1 cellular context compared by ENCODE assay signal in the genomic region with DNA sequence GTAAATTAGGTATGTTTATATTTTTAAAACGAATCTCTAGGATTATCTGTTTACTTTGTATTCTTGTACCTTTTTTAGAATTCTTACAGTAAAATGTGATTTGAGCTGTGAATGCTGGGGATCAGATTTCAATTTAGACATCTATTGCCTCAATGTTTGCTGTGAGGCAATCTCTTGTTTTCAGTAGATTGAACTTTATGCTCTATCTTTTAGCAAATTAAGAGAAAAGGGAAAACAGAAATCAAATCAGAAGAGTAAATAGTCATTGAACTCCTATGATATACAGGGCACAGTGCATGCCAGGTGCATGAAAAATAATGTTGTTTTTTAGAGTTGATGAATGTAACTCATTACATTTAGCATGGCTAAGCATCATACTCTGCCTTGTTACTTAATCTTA.
TF ChIP-seq lines count a peak whose summit lies in the region.

No MANE protein-coding gene starts in this region.

TF ChIP-seq in HepG2, 621 proteins besides CTCF, POLR2A, EP300 and RAD21 (continued from another document and continues in another):
- TF ChIP-seq ZNF710 (CRISPR knock-in tag; IDR thresholded peaks at IDR 0.05; ENCODE audit: borderline replicate concordance) (peak; percentile 48; the same call in 1 of the 2 replicates), ZNF724P (CRISPR knock-in tag; IDR thresholded peaks at IDR 0.05; ENCODE audit: borderline replicate concordance) (no peak), MAF1 (CRISPR knock-in tag; IDR thresholded peaks at IDR 0.05; ENCODE audit: borderline replicate concordance) (no peak), ZC3H13 (CRISPR knock-in tag; IDR thresholded peaks at IDR 0.05) (no peak), SKI (IDR thresholded peaks at IDR 0.05; ENCODE audit: partially characterized antibody) (peak; percentile 73), SOX6 (IDR thresholded peaks at IDR 0.05) (no peak), SOX6 (CRISPR knock-in tag; IDR thresholded peaks at IDR 0.05) (peak; percentile 92), ZNF800 (CRISPR knock-in tag; IDR thresholded peaks at IDR 0.05) (peak; percentile 69; the same call in 1 of the 2 replicates), THAP8 (CRISPR knock-in tag; IDR thresholded peaks at IDR 0.05; ENCODE audit: borderline replicate concordance) (no peak), PPARG (CRISPR knock-in tag; conservative IDR thresholded peaks at IDR 0.05) (peak; percentile 96), STAG1 (CRISPR knock-in tag; IDR thresholded peaks at IDR 0.05) (no peak), TARDBP (CRISPR knock-in tag; IDR thresholded peaks at IDR 0.05) (peak; percentile 89; the same call in 1 of the 2 replicates), ZNF709 (CRISPR knock-in tag; IDR thresholded peaks at IDR 0.05) (no peak), SMARCE1 (IDR thresholded peaks at IDR 0.05; ENCODE audit: borderline replicate concordance) (peak; percentile 12; the same call in 1 of the 2 replicates), ZSCAN25 (CRISPR knock-in tag; IDR thresholded peaks at IDR 0.05) (no peak), SIX4 (CRISPR knock-in tag; IDR thresholded peaks at IDR 0.05) (peak; percentile 100), FOXM1 (CRISPR knock-in tag; IDR thresholded peaks at IDR 0.05) (no peak), ARHGAP35 (CRISPR knock-in tag; IDR thresholded peaks at IDR 0.05; ENCODE audit: borderline replicate concordance) (no peak), TEAD3 (CRISPR knock-in tag; optimal IDR thresholded peaks at IDR 0.05; ENCODE audit: borderline replicate concordance) (peak; percentile 41), MEF2D (CRISPR knock-in tag; IDR thresholded peaks at IDR 0.05) (peak; percentile 74; the same call in 1 of the 2 replicates), LCORL (IDR thresholded peaks at IDR 0.05) (0 out of 2 replicates have a peak, but pooled peaks have one; percentile 33), LCORL (CRISPR knock-in tag; IDR thresholded peaks at IDR 0.05) (peak; percentile 58; the same call in 1 of the 2 replicates), ELF3 (CRISPR knock-in tag; IDR thresholded peaks at IDR 0.05) (peak; percentile 85), KLF16 (CRISPR knock-in tag; IDR thresholded peaks at IDR 0.05) (peak in 1 of 2 experiments; percentile 95; a peak in 2 of 4 replicates), HBP1 (CRISPR knock-in tag; IDR thresholded peaks at IDR 0.05; ENCODE audit: low read depth) (no peak), ZNF232 (CRISPR knock-in tag; IDR thresholded peaks at IDR 0.05; ENCODE audit: borderline replicate concordance) (no peak), DMAP1 (CRISPR knock-in tag; IDR thresholded peaks at IDR 0.05) (peak; percentile 43; the same call in 1 of the 2 replicates), POGZ (CRISPR knock-in tag; IDR thresholded peaks at IDR 0.05) (0 out of 2 replicates have a peak, but pooled peaks have one; percentile 59), ZBTB33 (CRISPR knock-in tag; IDR thresholded peaks at IDR 0.05) (no peak), ZNF713 (CRISPR knock-in tag; IDR thresholded peaks at IDR 0.05) (no peak), ESRRA (CRISPR knock-in tag; IDR thresholded peaks at IDR 0.05; ENCODE audit: low read depth) (0 out of 2 replicates have a peak, but pooled peaks have one; percentile 31), ZFAT (CRISPR knock-in tag; conservative IDR thresholded peaks at IDR 0.05) (0 out of 2 replicates have a peak, but pooled peaks have one; percentile 25), ZNF564 (CRISPR knock-in tag; IDR thresholded peaks at IDR 0.05) (no peak), ZNF570 (CRISPR knock-in tag; IDR thresholded peaks at IDR 0.05; ENCODE audit: borderline replicate concordance) (no peak), NR2C2 (CRISPR knock-in tag; IDR thresholded peaks at IDR 0.05; ENCODE audit: borderline replicate concordance) (peak; percentile 65; the same call in 1 of the 2 replicates), ZNF225 (CRISPR knock-in tag; IDR thresholded peaks at IDR 0.05) (no peak), ZNF296 (CRISPR knock-in tag; conservative IDR thresholded peaks at IDR 0.05) (no peak), YEATS2 (CRISPR knock-in tag; IDR thresholded peaks at IDR 0.05; ENCODE audit: borderline replicate concordance) (no peak), ARID2 (CRISPR knock-in tag; IDR thresholded peaks at IDR 0.05; ENCODE audit: borderline replicate concordance) (no peak), ARNT2 (CRISPR knock-in tag; IDR thresholded peaks at IDR 0.05; ENCODE audit: low read depth) (no peak), ZMAT3 (CRISPR knock-in tag; conservative IDR thresholded peaks at IDR 0.05) (peak; percentile 72; the same call in 1 of the 2 replicates), SAP130 (CRISPR knock-in tag; IDR thresholded peaks at IDR 0.05; ENCODE audit: low read depth) (peak; percentile 85), ZNF788 (CRISPR knock-in tag; IDR thresholded peaks at IDR 0.05; ENCODE audit: borderline replicate concordance) (no peak)
- TF ChIP-seq, protein P1, sequence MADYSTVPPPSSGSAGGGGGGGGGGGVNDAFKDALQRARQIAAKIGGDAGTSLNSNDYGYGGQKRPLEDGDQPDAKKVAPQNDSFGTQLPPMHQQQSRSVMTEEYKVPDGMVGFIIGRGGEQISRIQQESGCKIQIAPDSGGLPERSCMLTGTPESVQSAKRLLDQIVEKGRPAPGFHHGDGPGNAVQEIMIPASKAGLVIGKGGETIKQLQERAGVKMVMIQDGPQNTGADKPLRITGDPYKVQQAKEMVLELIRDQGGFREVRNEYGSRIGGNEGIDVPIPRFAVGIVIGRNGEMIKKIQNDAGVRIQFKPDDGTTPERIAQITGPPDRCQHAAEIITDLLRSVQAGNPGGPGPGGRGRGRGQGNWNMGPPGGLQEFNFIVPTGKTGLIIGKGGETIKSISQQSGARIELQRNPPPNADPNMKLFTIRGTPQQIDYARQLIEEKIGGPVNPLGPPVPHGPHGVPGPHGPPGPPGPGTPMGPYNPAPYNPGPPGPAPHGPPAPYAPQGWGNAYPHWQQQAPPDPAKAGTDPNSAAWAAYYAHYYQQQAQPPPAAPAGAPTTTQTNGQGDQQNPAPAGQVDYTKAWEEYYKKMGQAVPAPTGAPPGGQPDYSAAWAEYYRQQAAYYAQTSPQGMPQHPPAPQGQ (CRISPR knock-in tag; IDR thresholded peaks at IDR 0.05; ENCODE audit: borderline replicate concordance) = 0 out of 2 replicates have a peak, but pooled peaks have one; percentile 69
- TF ChIP-seq, protein P2, sequence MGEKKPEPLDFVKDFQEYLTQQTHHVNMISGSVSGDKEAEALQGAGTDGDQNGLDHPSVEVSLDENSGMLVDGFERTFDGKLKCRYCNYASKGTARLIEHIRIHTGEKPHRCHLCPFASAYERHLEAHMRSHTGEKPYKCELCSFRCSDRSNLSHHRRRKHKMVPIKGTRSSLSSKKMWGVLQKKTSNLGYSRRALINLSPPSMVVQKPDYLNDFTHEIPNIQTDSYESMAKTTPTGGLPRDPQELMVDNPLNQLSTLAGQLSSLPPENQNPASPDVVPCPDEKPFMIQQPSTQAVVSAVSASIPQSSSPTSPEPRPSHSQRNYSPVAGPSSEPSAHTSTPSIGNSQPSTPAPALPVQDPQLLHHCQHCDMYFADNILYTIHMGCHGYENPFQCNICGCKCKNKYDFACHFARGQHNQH (CRISPR knock-in tag; IDR thresholded peaks at IDR 0.05) = peak; percentile 41; the same call in 1 of the 2 replicates
- TF ChIP-seq, protein P3, sequence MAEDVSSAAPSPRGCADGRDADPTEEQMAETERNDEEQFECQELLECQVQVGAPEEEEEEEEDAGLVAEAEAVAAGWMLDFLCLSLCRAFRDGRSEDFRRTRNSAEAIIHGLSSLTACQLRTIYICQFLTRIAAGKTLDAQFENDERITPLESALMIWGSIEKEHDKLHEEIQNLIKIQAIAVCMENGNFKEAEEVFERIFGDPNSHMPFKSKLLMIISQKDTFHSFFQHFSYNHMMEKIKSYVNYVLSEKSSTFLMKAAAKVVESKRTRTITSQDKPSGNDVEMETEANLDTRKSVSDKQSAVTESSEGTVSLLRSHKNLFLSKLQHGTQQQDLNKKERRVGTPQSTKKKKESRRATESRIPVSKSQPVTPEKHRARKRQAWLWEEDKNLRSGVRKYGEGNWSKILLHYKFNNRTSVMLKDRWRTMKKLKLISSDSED (CRISPR knock-in tag; IDR thresholded peaks at IDR 0.05) = no peak
- TF ChIP-seq, protein P4, sequence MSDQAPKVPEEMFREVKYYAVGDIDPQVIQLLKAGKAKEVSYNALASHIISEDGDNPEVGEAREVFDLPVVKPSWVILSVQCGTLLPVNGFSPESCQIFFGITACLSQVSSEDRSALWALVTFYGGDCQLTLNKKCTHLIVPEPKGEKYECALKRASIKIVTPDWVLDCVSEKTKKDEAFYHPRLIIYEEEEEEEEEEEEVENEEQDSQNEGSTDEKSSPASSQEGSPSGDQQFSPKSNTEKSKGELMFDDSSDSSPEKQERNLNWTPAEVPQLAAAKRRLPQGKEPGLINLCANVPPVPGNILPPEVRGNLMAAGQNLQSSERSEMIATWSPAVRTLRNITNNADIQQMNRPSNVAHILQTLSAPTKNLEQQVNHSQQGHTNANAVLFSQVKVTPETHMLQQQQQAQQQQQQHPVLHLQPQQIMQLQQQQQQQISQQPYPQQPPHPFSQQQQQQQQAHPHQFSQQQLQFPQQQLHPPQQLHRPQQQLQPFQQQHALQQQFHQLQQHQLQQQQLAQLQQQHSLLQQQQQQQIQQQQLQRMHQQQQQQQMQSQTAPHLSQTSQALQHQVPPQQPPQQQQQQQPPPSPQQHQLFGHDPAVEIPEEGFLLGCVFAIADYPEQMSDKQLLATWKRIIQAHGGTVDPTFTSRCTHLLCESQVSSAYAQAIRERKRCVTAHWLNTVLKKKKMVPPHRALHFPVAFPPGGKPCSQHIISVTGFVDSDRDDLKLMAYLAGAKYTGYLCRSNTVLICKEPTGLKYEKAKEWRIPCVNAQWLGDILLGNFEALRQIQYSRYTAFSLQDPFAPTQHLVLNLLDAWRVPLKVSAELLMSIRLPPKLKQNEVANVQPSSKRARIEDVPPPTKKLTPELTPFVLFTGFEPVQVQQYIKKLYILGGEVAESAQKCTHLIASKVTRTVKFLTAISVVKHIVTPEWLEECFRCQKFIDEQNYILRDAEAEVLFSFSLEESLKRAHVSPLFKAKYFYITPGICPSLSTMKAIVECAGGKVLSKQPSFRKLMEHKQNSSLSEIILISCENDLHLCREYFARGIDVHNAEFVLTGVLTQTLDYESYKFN (CRISPR knock-in tag; conservative IDR thresholded peaks at IDR 0.05) = peak; percentile 99
